ENCODE assay signal across 2 cellular contexts in the genomic region with DNA sequence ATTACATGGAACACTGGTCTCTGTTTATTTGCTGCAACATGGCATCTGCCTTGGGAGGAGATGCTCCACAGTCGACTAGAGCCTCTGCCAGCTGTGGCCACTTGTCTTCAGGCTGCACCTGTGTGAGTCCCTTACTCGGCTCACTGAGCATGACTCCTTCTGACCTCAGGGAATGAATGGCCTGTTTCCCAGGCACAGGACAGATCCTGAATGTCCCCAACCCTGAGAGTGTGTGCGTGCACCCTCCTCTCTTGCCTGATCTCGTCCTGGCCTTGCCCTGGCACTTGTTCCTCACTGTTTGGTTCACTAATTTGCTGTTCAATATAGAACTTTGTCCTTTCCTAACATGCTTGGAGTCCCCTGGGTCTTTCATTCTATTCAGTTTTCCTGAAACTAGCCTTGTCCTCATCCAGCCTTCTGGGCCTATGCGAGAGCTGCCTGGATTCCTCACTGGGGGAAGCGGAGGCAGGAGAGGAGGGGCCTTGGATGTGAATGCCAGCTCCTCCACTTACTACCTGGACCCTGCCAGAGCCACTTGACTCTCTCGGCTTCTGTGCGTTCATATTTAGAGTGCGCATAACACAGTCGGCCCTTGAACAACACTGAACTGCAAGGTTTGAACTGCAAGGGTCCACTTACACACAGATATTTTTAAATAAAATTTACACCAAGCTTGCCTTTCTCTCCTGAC.
TF ChIP-seq lines count a peak whose summit lies in the region.

No MANE protein-coding gene starts in this region.

TF ChIP-seq in liver, 16 proteins besides CTCF, POLR2A, EP300 and RAD21:
- TF ChIP-seq, protein P1, sequence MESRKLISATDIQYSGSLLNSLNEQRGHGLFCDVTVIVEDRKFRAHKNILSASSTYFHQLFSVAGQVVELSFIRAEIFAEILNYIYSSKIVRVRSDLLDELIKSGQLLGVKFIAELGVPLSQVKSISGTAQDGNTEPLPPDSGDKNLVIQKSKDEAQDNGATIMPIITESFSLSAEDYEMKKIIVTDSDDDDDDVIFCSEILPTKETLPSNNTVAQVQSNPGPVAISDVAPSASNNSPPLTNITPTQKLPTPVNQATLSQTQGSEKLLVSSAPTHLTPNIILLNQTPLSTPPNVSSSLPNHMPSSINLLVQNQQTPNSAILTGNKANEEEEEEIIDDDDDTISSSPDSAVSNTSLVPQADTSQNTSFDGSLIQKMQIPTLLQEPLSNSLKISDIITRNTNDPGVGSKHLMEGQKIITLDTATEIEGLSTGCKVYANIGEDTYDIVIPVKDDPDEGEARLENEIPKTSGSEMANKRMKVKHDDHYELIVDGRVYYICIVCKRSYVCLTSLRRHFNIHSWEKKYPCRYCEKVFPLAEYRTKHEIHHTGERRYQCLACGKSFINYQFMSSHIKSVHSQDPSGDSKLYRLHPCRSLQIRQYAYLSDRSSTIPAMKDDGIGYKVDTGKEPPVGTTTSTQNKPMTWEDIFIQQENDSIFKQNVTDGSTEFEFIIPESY (IDR thresholded peaks at IDR 0.05), result no peak
- peak; percentile 60 for TF ChIP-seq YY1 (IDR thresholded peaks at IDR 0.05)
- TF ChIP-seq, protein P2, sequence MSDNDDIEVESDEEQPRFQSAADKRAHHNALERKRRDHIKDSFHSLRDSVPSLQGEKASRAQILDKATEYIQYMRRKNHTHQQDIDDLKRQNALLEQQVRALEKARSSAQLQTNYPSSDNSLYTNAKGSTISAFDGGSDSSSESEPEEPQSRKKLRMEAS (IDR thresholded peaks at IDR 0.05), result peak; percentile 50
- peak in 1 of 2 donors; percentile 37 for TF ChIP-seq JUND (IDR thresholded peaks at IDR 0.05)
- TF ChIP-seq RXRA (IDR thresholded peaks at IDR 0.05), result peak; percentile 56 to 91
- peak; percentile 74 to 87 for TF ChIP-seq HNF4A (conservative IDR thresholded peaks at IDR 0.05)
- TF ChIP-seq FOXA1 (IDR thresholded peaks at IDR 0.05), result no peak
- peak; percentile 50 for TF ChIP-seq SP1 (IDR thresholded peaks at IDR 0.05)

TF ChIP-seq in HepG2, 621 proteins besides CTCF, POLR2A, EP300 and RAD21 (continued from another document):
- TF ChIP-seq, protein P3, sequence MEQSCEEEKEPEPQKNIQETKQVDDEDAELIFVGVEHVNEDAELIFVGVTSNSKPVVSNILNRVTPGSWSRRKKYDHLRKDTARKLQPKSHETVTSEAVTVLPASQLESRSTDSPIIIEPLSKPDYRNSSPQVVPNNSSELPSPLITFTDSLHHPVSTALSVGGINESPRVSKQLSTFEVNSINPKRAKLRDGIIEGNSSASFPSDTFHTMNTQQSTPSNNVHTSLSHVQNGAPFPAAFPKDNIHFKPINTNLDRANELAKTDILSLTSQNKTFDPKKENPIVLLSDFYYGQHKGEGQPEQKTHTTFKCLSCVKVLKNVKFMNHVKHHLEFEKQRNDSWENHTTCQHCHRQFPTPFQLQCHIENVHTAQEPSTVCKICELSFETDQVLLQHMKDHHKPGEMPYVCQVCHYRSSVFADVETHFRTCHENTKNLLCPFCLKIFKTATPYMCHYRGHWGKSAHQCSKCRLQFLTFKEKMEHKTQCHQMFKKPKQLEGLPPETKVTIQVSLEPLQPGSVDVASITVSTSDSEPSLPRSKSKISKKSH (CRISPR knock-in tag; IDR thresholded peaks at IDR 0.05; ENCODE audit: borderline replicate concordance), result no peak
